Comparison of ENCODE assay signal across 8 cellular contexts in genomic region chrX:758917-759316, GRCh38.
"Had no signal": no experiment of that assay in that cellular context is flagged by ENCODE, and none has a peak within 500 bp of the region (broad histone marks: within the 10 kb centered on the region; RNA-seq: fewer than 3 reads in every experiment).

No MANE protein-coding gene starts in this region.

- H3K27ac Mint-ChIP-seq: GM23338, H9, HFFc6, IgD-negative memory B cell had no signal

- H3K4me3 Mint-ChIP-seq: GM23338, H9, HFFc6, IgD-negative memory B cell had no signal

- H3K36me3 Mint-ChIP-seq: IgD-negative memory B cell had no signal

- H3K4me1 Mint-ChIP-seq: GM23338, H9 had no signal

- ATAC-seq: GM23338 had no signal

- H3K27me3 Mint-ChIP-seq: IgD-negative memory B cell had no signal

- DNase-seq: H9, HCEC 1CT, HFFc6 had no signal

- H3K4me2 ChIP-seq: GM23338 had no signal

- H3K4me3 ChIP-seq: GM23338 had no signal

- H2AFZ ChIP-seq: GM23338 had no signal

- FAIRE-seq: H1, H54, HTR-8/SVneo had no signal
